In the genomic region with DNA sequence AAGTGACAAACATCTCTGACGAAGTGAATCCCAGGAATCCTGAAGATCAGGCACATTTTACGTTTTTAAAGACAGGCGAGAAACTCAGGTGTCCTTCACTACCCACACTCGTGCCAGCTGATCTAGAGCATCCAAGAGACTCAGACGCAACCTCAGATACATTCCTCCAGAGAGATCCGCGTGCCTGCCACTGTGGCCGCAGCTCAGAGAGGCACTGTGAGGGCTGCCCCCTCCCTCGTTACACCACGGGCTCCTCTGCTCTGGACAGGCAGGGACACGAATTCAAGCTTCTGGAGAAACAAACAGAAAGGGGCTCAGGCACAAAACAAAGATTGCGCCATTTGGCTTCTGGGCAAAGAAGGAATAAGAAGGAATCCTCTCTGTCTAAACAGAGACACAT, we compare ENCODE assay signal across 14 cellular contexts.
DNase-seq lines count a peak whose midpoint lies in the region; ATAC-seq and TF ChIP-seq lines count a peak whose summit lies in the region.
"Had no signal": no experiment of that assay in that cellular context is flagged by ENCODE, and none has a peak within 500 bp of the region (broad histone marks: within the 10 kb centered on the region; RNA-seq: fewer than 3 reads in every experiment).

No MANE protein-coding gene starts in this region.

- no peaks in the 10 kb centered on the region for H3K9me3 Mint-ChIP-seq in activated naive CD4-positive, alpha-beta T cell treated with anti-CD3 and anti-CD28 coated beads, Interleukin-2, amount 50 U/mL, for 24 hours
- no peaks in the 10 kb centered on the region for H3K9me3 Mint-ChIP-seq in endodermal cell
- no peaks in the 10 kb centered on the region for H3K9me3 Mint-ChIP-seq in activated T-cell treated with anti-CD3 and anti-CD28 coated beads, Interleukin-2, amount 50 U/mL, for 72 hours
- H3K9me3 Mint-ChIP-seq: GM23338 had no signal

- H3K27ac ChIP-seq in angular gyrus (ENCODE audit: low read depth, low read length) (peak overlapping the region; percentile 85), endodermal cell (ENCODE audit: low read depth, low read length) (no peak overlapping the region), tibial nerve (peak overlapping the region in 3 of 4 donors; percentile 41 to 91 (median 78))
- H3K27ac ChIP-seq: BLaER1 treated with 17β-estradiol and CSF1 and Interleukin-3, amounts not matched to agents 10 nM and 100 nM had no signal

- 86 to 99% methylated on average over 8 to 12 of the region's 12 CpGs for WGBS in endodermal cell (ENCODE audit: insufficient coverage in 1 of 2, insufficient read length in 1 of 2), 2 experiments
- 81 to 96% methylated on average over 12 of the region's 12 CpGs for WGBS in tibial nerve, 2 donors

- H3K27ac Mint-ChIP-seq in activated naive CD4-positive, alpha-beta T cell treated with anti-CD3 and anti-CD28 coated beads, Interleukin-2, amount 50 U/mL, for 24 hours, result peak overlapping the region; percentile 4
- peak overlapping the region; percentile 30 for H3K27ac Mint-ChIP-seq in endodermal cell
- no peak overlapping the region for H3K27ac Mint-ChIP-seq in activated T-cell treated with anti-CD3 and anti-CD28 coated beads, Interleukin-2, amount 50 U/mL, for 72 hours
- H3K27ac Mint-ChIP-seq: CD4-positive, CD25-positive, alpha-beta regulatory T cell; GM23338 had no signal

- H3K36me3 Mint-ChIP-seq in activated naive CD4-positive, alpha-beta T cell treated with anti-CD3 and anti-CD28 coated beads, Interleukin-2, amount 50 U/mL, for 24 hours, result peaks cover 21% of the 10 kb centered on the region
- peaks cover 44% of the 10 kb centered on the region for H3K36me3 Mint-ChIP-seq in endodermal cell (ENCODE audit: low read depth)
- H3K36me3 Mint-ChIP-seq in activated T-cell treated with anti-CD3 and anti-CD28 coated beads, Interleukin-2, amount 50 U/mL, for 72 hours (ENCODE audit: insufficient read depth in 2 of 2), result peaks cover 6 to 8% of the 10 kb centered on the region in 2 donors

- ATAC-seq in HG03097 (IDR thresholded peaks at IDR 0.05; ENCODE audit: low FRiP score, unreplicated experiment), result no peak
- no peak for ATAC-seq in activated T-cell treated with anti-CD3 and anti-CD28 coated beads, Interleukin-2, amount 50 U/mL, for 72 hours (replicated peaks in 1 of 2)
- ATAC-seq: GM12878, GM23338 had no signal

- no peaks in the 10 kb centered on the region for H3K4me1 ChIP-seq in endodermal cell (ENCODE audit: control insufficient read depth, insufficient read depth, low read length)
- H3K4me1 ChIP-seq in tibial nerve, result peaks cover 0 to 50% (median 7%) of the 10 kb centered on the region in 4 donors

- H3K4me3 ChIP-seq in endodermal cell (ENCODE audit: low read length) (no peak overlapping the region), tibial nerve (no peak overlapping the region)
- H3K4me3 ChIP-seq: BLaER1 treated with 17β-estradiol and CSF1 and Interleukin-3, amounts not matched to agents 10 nM and 100 nM; GM12878; GM23338 had no signal

- no peaks in the 10 kb centered on the region for H3K4me1 Mint-ChIP-seq in activated naive CD4-positive, alpha-beta T cell treated with anti-CD3 and anti-CD28 coated beads, Interleukin-2, amount 50 U/mL, for 24 hours
- no peaks in the 10 kb centered on the region for H3K4me1 Mint-ChIP-seq in endodermal cell
- no peaks in the 10 kb centered on the region for H3K4me1 Mint-ChIP-seq in activated T-cell treated with anti-CD3 and anti-CD28 coated beads, Interleukin-2, amount 50 U/mL, for 72 hours (ENCODE audit: low read depth)
- H3K4me1 Mint-ChIP-seq: CD4-positive, CD25-positive, alpha-beta regulatory T cell; GM23338 had no signal

- no peaks in the 10 kb centered on the region for H3K27me3 Mint-ChIP-seq in activated naive CD4-positive, alpha-beta T cell treated with anti-CD3 and anti-CD28 coated beads, Interleukin-2, amount 50 U/mL, for 24 hours
- no peaks in the 10 kb centered on the region for H3K27me3 Mint-ChIP-seq in endodermal cell (ENCODE audit: insufficient read depth)
- H3K27me3 Mint-ChIP-seq in activated T-cell treated with anti-CD3 and anti-CD28 coated beads, Interleukin-2, amount 50 U/mL, for 72 hours (ENCODE audit: low read depth), result no peaks in the 10 kb centered on the region
- H3K27me3 Mint-ChIP-seq: CD4-positive, CD25-positive, alpha-beta regulatory T cell had no signal

- no peak for TF ChIP-seq EP300 in tibial nerve (IDR thresholded peaks at IDR 0.05)

- H3K36me3 ChIP-seq in endodermal cell (ENCODE audit: control insufficient read depth, insufficient read depth, low read length) (peaks cover 5% of the 10 kb centered on the region), tibial nerve (peaks cover 2 to 92% (median 7%) of the 10 kb centered on the region in 3 donors)

- H3K4me3 Mint-ChIP-seq in activated naive CD4-positive, alpha-beta T cell treated with anti-CD3 and anti-CD28 coated beads, Interleukin-2, amount 50 U/mL, for 24 hours, result no peak overlapping the region
- H3K4me3 Mint-ChIP-seq in endodermal cell, result no peak overlapping the region
- no peak overlapping the region for H3K4me3 Mint-ChIP-seq in activated T-cell treated with anti-CD3 and anti-CD28 coated beads, Interleukin-2, amount 50 U/mL, for 72 hours
- H3K4me3 Mint-ChIP-seq: CD4-positive, CD25-positive, alpha-beta regulatory T cell; GM23338 had no signal

- no peaks in the 10 kb centered on the region for H3K27me3 ChIP-seq in endodermal cell (ENCODE audit: control insufficient read depth, insufficient read depth, low read length, poor library complexity, severe bottlenecking)
- no peaks in the 10 kb centered on the region for H3K27me3 ChIP-seq in tibial nerve
- H3K27me3 ChIP-seq: BLaER1 treated with 17β-estradiol and CSF1 and Interleukin-3, amounts not matched to agents 10 nM and 100 nM had no signal

- H3K9me3 ChIP-seq in endodermal cell (ENCODE audit: control insufficient read depth, low read length) (no peaks in the 10 kb centered on the region), tibial nerve (no peaks in the 10 kb centered on the region)

- TF ChIP-seq CTCF in endodermal cell (conservative IDR thresholded peaks at IDR 0.05), result no peak
- no peak for TF ChIP-seq CTCF in tibial nerve (IDR thresholded peaks at IDR 0.05)

- no peak overlapping the region for H3K9ac ChIP-seq in endodermal cell (ENCODE audit: extremely low read depth, low read length, poor library complexity, severe bottlenecking)
- H3K9ac ChIP-seq: BLaER1 treated with 17β-estradiol and CSF1 and Interleukin-3, amounts not matched to agents 10 nM and 100 nM had no signal

- no peak for TF ChIP-seq POLR2A in tibial nerve (IDR thresholded peaks at IDR 0.05)

- no peak for DNase-seq in activated naive CD4-positive, alpha-beta T cell treated with Interleukin-2 at 50 U/mL for 16 hours
- DNase-seq in endodermal cell (no peak), tibial nerve (ENCODE audit: low spot score in 2 of 2) (no peak)
- no peak for DNase-seq in activated T-cell treated with anti-CD3 and anti-CD28 coated beads, Interleukin-2, amount 50 U/mL, for 72 hours
- DNase-seq: ACHN; CD4-positive, CD25-positive, alpha-beta regulatory T cell; DMS79; H7 had no signal
